Comparison of ENCODE assay signal across 24 cellular contexts in genomic region chr9:36858805-36859375, GRCh38.
A peak's percentile ranks its signal among the peaks of the same experiment; 100 is the strongest.
DNase-seq lines count a peak whose midpoint lies in the region; ATAC-seq, FAIRE-seq and TF ChIP-seq lines count a peak whose summit lies in the region.
"Had no signal": no experiment of that assay in that cellular context is flagged by ENCODE, and none has a peak within 500 bp of the region (broad histone marks: within the 10 kb centered on the region; RNA-seq: fewer than 3 reads in every experiment).

No MANE protein-coding gene starts in this region.

- no peaks in the 10 kb centered on the region for H3K27me3 Mint-ChIP-seq in stimulated activated naive B cell treated with anti-CD40 and anti-IgM and Interleukin-4, amounts not matched to agents 10 μg/mL and 1 μg/mL and 100 μg/mL, for 72 hours

- no peaks in the 10 kb centered on the region for H3K36me3 ChIP-seq in H1 (ENCODE audit: control insufficient read depth in 2 of 4, insufficient read depth in 4 of 4, low read length in 3 of 4)
- no peaks in the 10 kb centered on the region for H3K36me3 ChIP-seq in mesendoderm (ENCODE audit: control insufficient read depth, insufficient read depth, low read length)
- H3K36me3 ChIP-seq: heart right ventricle, thyroid gland had no signal

- no peak overlapping the region for H2BK20ac ChIP-seq in H1 (ENCODE audit: low read length)

- no peaks in the 10 kb centered on the region for H4K20me1 ChIP-seq in H1 (replicated peaks in 1 of 2; ENCODE audit: control insufficient read depth in 1 of 2, insufficient read depth in 2 of 2, low read length in 2 of 2)

- no peak overlapping the region for H2BK120ac ChIP-seq in H1 (replicated peaks; ENCODE audit: low read depth, low read length)
- H2BK120ac ChIP-seq in mesendoderm (ENCODE audit: low read depth, low read length): no peak overlapping the region

- H4K8ac ChIP-seq in H1 (ENCODE audit: extremely low read depth, insufficient read depth, low read length): peak overlapping the region; percentile 35; the same call in 1 of the 2 replicates
- H4K8ac ChIP-seq in mesendoderm (ENCODE audit: low read depth, low read length): no peak overlapping the region

- POLR2A ChIA-PET in HEK293T (lab: Yijun Ruan, JAX): no interaction called here
- POLR2A ChIA-PET in H1 (lab: Charles Lee; ENCODE audit: partially characterized antibody): no interaction called here

- no peak for TF ChIP-seq EP300 in H1 (IDR thresholded peaks at IDR 0.05; ENCODE audit: borderline replicate concordance in 1 of 2, low read depth in 2 of 2, low read length in 2 of 2)

- H3K9ac ChIP-seq in H1 (replicated peaks in 1 of 4; ENCODE audit: extremely low read depth in 1 of 4, low read depth in 3 of 4, low read length in 3 of 4) (no peak overlapping the region), mesendoderm (ENCODE audit: low read length) (no peak overlapping the region)
- H3K9ac ChIP-seq: BLaER1 treated with 17β-estradiol and CSF1 and Interleukin-3, amounts not matched to agents 10 nM and 100 nM had no signal

- no peak overlapping the region for H2AFZ ChIP-seq in H1 (ENCODE audit: low read length)

- no peak for FAIRE-seq in H1 (lab: Jason Lieb, UNC)
- FAIRE-seq: GM18507 had no signal

- no peak overlapping the region for H3K23ac ChIP-seq in H1 (ENCODE audit: insufficient read length)
- H3K23ac ChIP-seq in mesendoderm (ENCODE audit: low read length): no peak overlapping the region

- H4K5ac ChIP-seq in H1 (ENCODE audit: insufficient read length, low read depth, low read length) (no peak overlapping the region), mesendoderm (ENCODE audit: low read length) (no peak overlapping the region)

- H3K4ac ChIP-seq in H1 (replicated peaks; ENCODE audit: insufficient read length, low read depth, low read length) (no peak overlapping the region), mesendoderm (ENCODE audit: low read depth, low read length) (no peak overlapping the region)

- H3K79me2 ChIP-seq in H1 (ENCODE audit: control insufficient read depth in 1 of 2, insufficient read depth in 2 of 2, low read length in 2 of 2) (no peaks in the 10 kb centered on the region), mesendoderm (ENCODE audit: control insufficient read depth, insufficient read depth, low read length) (no peaks in the 10 kb centered on the region)

- H3K18ac ChIP-seq in H1 (ENCODE audit: extremely low read depth, low read length) (no peak overlapping the region), mesendoderm (ENCODE audit: low read length) (no peak overlapping the region)

- CTCF ChIA-PET in HEK293T (lab: Yijun Ruan, JAX) (interaction anchor here (1.9 kb wide), 1 partner anchor 14 kb away, joined by 4 read pairs; no protein-coding TSS in a partner anchor), H1 (lab: Charles Lee; ENCODE audit: partially characterized antibody) (interaction anchor here (0.8 to 27.2 kb wide), 7 partner anchors 11 to 131 kb away, joined by 3 to 657 read pairs (median 69); no protein-coding TSS in a partner anchor)

- H2BK15ac ChIP-seq in H1 (ENCODE audit: low read length) (no peak overlapping the region), mesendoderm (replicated peaks; ENCODE audit: low read depth) (no peak overlapping the region)

- H3K9me3 ChIP-seq in H1 (ENCODE audit: insufficient read depth in 2 of 2, low read depth in 1 of 2, low read length in 1 of 2): no peaks in the 10 kb centered on the region
- H3K9me3 ChIP-seq: BLaER1 treated with 17β-estradiol and CSF1 and Interleukin-3, amounts not matched to agents 10 nM and 100 nM; heart right ventricle; thyroid gland had no signal

- H2AK5ac ChIP-seq in H1 (ENCODE audit: low read depth, low read length) (no peak overlapping the region), mesendoderm (ENCODE audit: low read length) (no peak overlapping the region)

- DNase-seq in HEK293T (ENCODE audit: extremely low spot score): no peak
- DNase-seq in H1 (ENCODE audit: low read depth in 1 of 2, low spot score in 2 of 2): no peak
- no peak for DNase-seq in mesendoderm
- DNase-seq in stimulated activated naive B cell treated with anti-CD40 and anti-IgM and Interleukin-4, amounts not matched to agents 10 μg/mL and 1 μg/mL and 100 μg/mL, for 72 hours: no peak
- no peak for DNase-seq in GM10266 (ENCODE audit: extremely low spot score)
- no peak for DNase-seq in NCI-H1105 treated with DMSO at 0.1 percent for 48 hours (lab: John Stamatoyannopoulos, UW)
- DNase-seq: activated CD4-positive, alpha-beta memory T cell treated with anti-CD3 and anti-CD28 coated beads for 36 hours; activated CD8-positive, alpha-beta memory T cell treated with anti-CD3 and anti-CD28 coated beads, Interleukin-2, amount 50 U/mL, for 4 hours; activated naive CD4-positive, alpha-beta T cell treated with anti-CD3 and anti-CD28 coated beads, Interleukin-2, amount 10 ng/mL, durations not matched to agents 7 days and 5 days; COR-L47; DMS79 treated with DMSO at 0.1 percent for 48 hours; heart right ventricle; IMR-90; mesenchymal stem cell; NCI-H1092; NCI-H1930; NCI-H526; occipital lobe; SW 1271; thyroid gland had no signal

- H2BK5ac ChIP-seq in H1 (ENCODE audit: low read depth, low read length) (no peak overlapping the region), mesendoderm (ENCODE audit: low read length) (no peak overlapping the region)

- H3K27me3 ChIP-seq in H1 (replicated peaks in 1 of 4; ENCODE audit: control insufficient read depth in 3 of 4, extremely low read depth in 1 of 4, insufficient read depth in 3 of 4, low read length in 3 of 4): peaks cover 0 to 12% (median 11%) of the 10 kb centered on the region in 4 experiments; a peak in 5 of 7 replicates
- H3K27me3 ChIP-seq in mesendoderm (ENCODE audit: insufficient read depth, low read length, poor library complexity): no peaks in the 10 kb centered on the region
- H3K27me3 ChIP-seq: BLaER1 treated with 17β-estradiol and CSF1 and Interleukin-3, amounts not matched to agents 10 nM and 100 nM; thyroid gland had no signal

- H3K27ac ChIP-seq in H1 (ENCODE audit: low read depth, low read length): no peak overlapping the region
- H3K27ac ChIP-seq in mesendoderm (ENCODE audit: low read depth, low read length): no peak overlapping the region
- H3K27ac ChIP-seq: BLaER1 treated with 17β-estradiol and CSF1 and Interleukin-3, amounts not matched to agents 10 nM and 100 nM; heart right ventricle; thyroid gland had no signal

- no peak for TF ChIP-seq CTCF in H1 (IDR thresholded peaks at IDR 0.05; ENCODE audit: control extremely low read depth in 1 of 3, insufficient read depth in 1 of 3, low read depth in 1 of 3, low read length in 3 of 3)
- TF ChIP-seq CTCF in GM10266 (IDR thresholded peaks at IDR 0.05; ENCODE audit: control insufficient read depth, insufficient read depth, low read depth, missing control alignments): no peak

- H4K91ac ChIP-seq in H1 (replicated peaks; ENCODE audit: insufficient read length, low read length): no peak overlapping the region

- no peaks in the 10 kb centered on the region for H3K23me2 ChIP-seq in H1 (ENCODE audit: low read depth, low read length)

- H3K9me3 Mint-ChIP-seq in stimulated activated naive B cell treated with anti-CD40 and anti-IgM and Interleukin-4, amounts not matched to agents 10 μg/mL and 1 μg/mL and 100 μg/mL, for 72 hours: no peaks in the 10 kb centered on the region
- H3K9me3 Mint-ChIP-seq: activated CD4-positive, alpha-beta memory T cell treated with anti-CD3 and anti-CD28 coated beads for 36 hours; activated naive CD4-positive, alpha-beta T cell treated with anti-CD3 and anti-CD28 coated beads, Interleukin-2, amount 10 ng/mL, durations not matched to agents 7 days and 5 days; stimulated activated naive CD8-positive, alpha-beta T cell treated with anti-CD3 and anti-CD28 coated beads, Interleukin-15, Interleukin-2, amounts not matched to agents 100 ng/mL and 50 ng/mL, for 24 hours had no signal

- ATAC-seq in stimulated activated naive B cell treated with anti-CD40 and anti-IgM and Interleukin-4, amounts not matched to agents 10 μg/mL and 1 μg/mL and 100 μg/mL, for 72 hours (replicated peaks): no peak
- ATAC-seq in HG03108 (IDR thresholded peaks at IDR 0.05; ENCODE audit: unreplicated experiment): no peak
- ATAC-seq: heart right ventricle had no signal

- no peak overlapping the region for H2BK12ac ChIP-seq in H1 (ENCODE audit: low read depth, low read length)

- 79% methylated on average over 23 of the region's 23 CpGs; no CpG with 5 or more reads in 1 of the 2 experiments for WGBS in H1 (ENCODE audit: extremely low coverage in 1 of 2, insufficient coverage in 1 of 2, insufficient read length in 1 of 2, insufficient replicate concordance in 2 of 2, low coverage in 1 of 2, low lambda C conversion rate in 2 of 2, missing lambda C conversion rate in 1 of 2), 2 experiments
- no CpG with 5 or more reads among the region's 23 CpGs for WGBS in mesendoderm (ENCODE audit: extremely low coverage, insufficient coverage, low lambda C conversion rate)

- H3K4me1 ChIP-seq in H1 (replicated peaks in 1 of 4; ENCODE audit: control insufficient read depth in 3 of 4, insufficient read depth in 4 of 4, low read length in 3 of 4): peaks cover 0 to 7% (median 1%) of the 10 kb centered on the region in 4 experiments; a peak in 4 of 7 replicates
- no peaks in the 10 kb centered on the region for H3K4me1 ChIP-seq in mesendoderm (ENCODE audit: control insufficient read depth, low read depth, low read length)
- H3K4me1 ChIP-seq: heart right ventricle, thyroid gland had no signal

- H3K4me1 Mint-ChIP-seq in stimulated activated naive B cell treated with anti-CD40 and anti-IgM and Interleukin-4, amounts not matched to agents 10 μg/mL and 1 μg/mL and 100 μg/mL, for 72 hours: peaks cover 55 to 74% of the 10 kb centered on the region in 2 donors

- H3K36me3 Mint-ChIP-seq in stimulated activated naive B cell treated with anti-CD40 and anti-IgM and Interleukin-4, amounts not matched to agents 10 μg/mL and 1 μg/mL and 100 μg/mL, for 72 hours: peaks cover 35 to 70% of the 10 kb centered on the region in 2 donors
- H3K36me3 Mint-ChIP-seq: activated CD4-positive, alpha-beta memory T cell treated with anti-CD3 and anti-CD28 coated beads for 36 hours; activated naive CD4-positive, alpha-beta T cell treated with anti-CD3 and anti-CD28 coated beads, Interleukin-2, amount 10 ng/mL, durations not matched to agents 7 days and 5 days had no signal

- H3K27ac Mint-ChIP-seq in stimulated activated naive B cell treated with anti-CD40 and anti-IgM and Interleukin-4, amounts not matched to agents 10 μg/mL and 1 μg/mL and 100 μg/mL, for 72 hours: peak overlapping the region; percentile 85
- H3K27ac Mint-ChIP-seq: activated CD4-positive, alpha-beta memory T cell treated with anti-CD3 and anti-CD28 coated beads for 36 hours; activated naive CD4-positive, alpha-beta T cell treated with anti-CD3 and anti-CD28 coated beads, Interleukin-2, amount 10 ng/mL, durations not matched to agents 7 days and 5 days; stimulated activated naive CD8-positive, alpha-beta T cell treated with anti-CD3 and anti-CD28 coated beads, Interleukin-15, Interleukin-2, amounts not matched to agents 100 ng/mL and 50 ng/mL, for 24 hours had no signal

- H3K14ac ChIP-seq in H1 (ENCODE audit: insufficient read length): no peak overlapping the region

- H3K4me2 ChIP-seq in H1 (ENCODE audit: insufficient read depth in 1 of 2, low read depth in 2 of 2, low read length in 2 of 2) (no peak overlapping the region), mesendoderm (ENCODE audit: low read length) (no peak overlapping the region)
- H3K4me2 ChIP-seq: BLaER1 treated with 17β-estradiol and CSF1 and Interleukin-3, amounts not matched to agents 10 nM and 100 nM had no signal

- no peak overlapping the region for H3K56ac ChIP-seq in H1 (replicated peaks; ENCODE audit: insufficient read length, low read depth, low read length)
- H3K56ac ChIP-seq in mesendoderm (ENCODE audit: low read length): peak overlapping the region; percentile 15

- peak overlapping the region; percentile 10 to 14 for H3K4me3 Mint-ChIP-seq in stimulated activated naive B cell treated with anti-CD40 and anti-IgM and Interleukin-4, amounts not matched to agents 10 μg/mL and 1 μg/mL and 100 μg/mL, for 72 hours
- H3K4me3 Mint-ChIP-seq: activated CD4-positive, alpha-beta memory T cell treated with anti-CD3 and anti-CD28 coated beads for 36 hours; activated naive CD4-positive, alpha-beta T cell treated with anti-CD3 and anti-CD28 coated beads, Interleukin-2, amount 10 ng/mL, durations not matched to agents 7 days and 5 days; stimulated activated naive CD8-positive, alpha-beta T cell treated with anti-CD3 and anti-CD28 coated beads, Interleukin-15, Interleukin-2, amounts not matched to agents 100 ng/mL and 50 ng/mL, for 24 hours had no signal

- TF ChIP-seq POLR2A in H1 (IDR thresholded peaks at IDR 0.05; ENCODE audit: control extremely low read depth in 1 of 2, low read depth in 2 of 2, low read length in 2 of 2): no peak

- no peak for TF ChIP-seq RAD21 in H1 (IDR thresholded peaks at IDR 0.05 in 1 of 2, conservative IDR thresholded peaks at IDR 0.05 in 1 of 2; ENCODE audit: low read depth in 2 of 2, low read length in 2 of 2)

- no peak overlapping the region for H3K4me3 ChIP-seq in H1 (ENCODE audit: extremely low read depth in 1 of 4, insufficient read depth in 2 of 4, low read depth in 3 of 4, low read length in 4 of 4)
- H3K4me3 ChIP-seq in mesendoderm (ENCODE audit: low read length): no peak overlapping the region
- H3K4me3 ChIP-seq: BLaER1 treated with 17β-estradiol and CSF1 and Interleukin-3, amounts not matched to agents 10 nM and 100 nM; heart right ventricle; thyroid gland had no signal

- H3K79me1 ChIP-seq in H1 (ENCODE audit: low read depth, low read length) (no peaks in the 10 kb centered on the region), mesendoderm (ENCODE audit: low read length) (no peaks in the 10 kb centered on the region)
